26 cellular contexts compared by ENCODE assay signal in genomic region chr12:19322376-19322775, GRCh38.
DNase-seq lines count a peak whose midpoint lies in the region; ATAC-seq and TF ChIP-seq lines count a peak whose summit lies in the region.
"Had no signal": no experiment of that assay in that cellular context is flagged by ENCODE, and none has a peak within 500 bp of the region (broad histone marks: within the 10 kb centered on the region; RNA-seq: fewer than 3 reads in every experiment).

No MANE protein-coding gene starts in this region.

- no peak overlapping the region for H3K56ac ChIP-seq in mesendoderm (ENCODE audit: low read length)

- H4K5ac ChIP-seq in mesendoderm (ENCODE audit: low read length), result no peak overlapping the region

- H3K9ac ChIP-seq in mesendoderm (ENCODE audit: low read length), result no peak overlapping the region
- H3K9ac ChIP-seq: BLaER1 had no signal

- peaks cover 16% of the 10 kb centered on the region for H3K36me3 Mint-ChIP-seq in effector memory CD8-positive, alpha-beta T cell (ENCODE audit: insufficient read depth)
- H3K36me3 Mint-ChIP-seq: CD14-positive monocyte had no signal

- H3K4me2 ChIP-seq in mesendoderm (ENCODE audit: low read length), result no peak overlapping the region
- H3K4me2 ChIP-seq: BLaER1 had no signal

- DNase-seq in Right ventricle myocardium inferior (ENCODE audit: missing footprints) (no peak), cardiac septum (ENCODE audit: low spot score) (no peak), left ventricle myocardium inferior (no peak), left ventricle myocardium superior (no peak), mesendoderm (peak; percentile 27), testis (peak; percentile 72), NCI-H510A treated with DMSO at 0.1 percent for 48 hours (lab: John Stamatoyannopoulos, UW) (no peak)
- DNase-seq in effector memory CD8-positive, alpha-beta T cell, result no peak
- DNase-seq: ACHN; BE2C; C1 segment of cervical spinal cord; CD4-positive, alpha-beta memory T cell; CD4-positive, CD25-positive, alpha-beta regulatory T cell; CD8-positive, alpha-beta memory T cell; COR-L47; DMS 273 treated with DMSO at 0.1 percent for 48 hours; DMS153; DMS53; DMS79; DND-41; EL; GDM1 had no signal

- no peaks in the 10 kb centered on the region for H3K79me2 ChIP-seq in mesendoderm (ENCODE audit: control insufficient read depth, insufficient read depth, low read length)

- H3K36me3 ChIP-seq in left ventricle myocardium inferior, result peaks cover 41% of the 10 kb centered on the region
- H3K36me3 ChIP-seq in mesendoderm (ENCODE audit: control insufficient read depth, insufficient read depth, low read length), result no peaks in the 10 kb centered on the region
- H3K36me3 ChIP-seq in testis (ENCODE audit: low read depth, missing control alignments), result no peaks in the 10 kb centered on the region
- H3K36me3 ChIP-seq: BE2C had no signal

- H2BK5ac ChIP-seq in mesendoderm (ENCODE audit: low read length), result no peak overlapping the region

- H3K79me1 ChIP-seq in mesendoderm (ENCODE audit: low read length), result no peaks in the 10 kb centered on the region

- H3K18ac ChIP-seq in mesendoderm (ENCODE audit: low read length), result no peak overlapping the region

- TF ChIP-seq CTCF in left ventricle myocardium inferior (IDR thresholded peaks at IDR 0.05; ENCODE audit: borderline replicate concordance) (no peak), testis (IDR thresholded peaks at IDR 0.05) (no peak)

- H3K4me1 ChIP-seq in left ventricle myocardium inferior (peaks cover 14% of the 10 kb centered on the region), mesendoderm (ENCODE audit: control insufficient read depth, low read depth, low read length) (no peaks in the 10 kb centered on the region), testis (no peaks in the 10 kb centered on the region)
- H3K4me1 ChIP-seq: BE2C, BLaER1 had no signal

- H3K27ac ChIP-seq in left ventricle myocardium inferior (replicated peaks), result peak overlapping the region; percentile 1
- no peak overlapping the region for H3K27ac ChIP-seq in mesendoderm (ENCODE audit: low read depth, low read length)
- peak overlapping the region; percentile 2 to 75 for H3K27ac ChIP-seq in testis
- H3K27ac ChIP-seq: 22Rv1, BLaER1 had no signal

- H4K8ac ChIP-seq in mesendoderm (ENCODE audit: low read depth, low read length), result no peak overlapping the region

- no peak overlapping the region for H2BK120ac ChIP-seq in mesendoderm (ENCODE audit: low read depth, low read length)

- intact Hi-C loops in Right ventricle myocardium inferior (cut with DNase I) (no loop called here), cardiac septum (cut with DNase I) (no loop called here), left ventricle myocardium inferior (cut with micrococcal nuclease) (no loop called here), left ventricle myocardium superior (cut with micrococcal nuclease) (no loop called here), testis (cut with DNase I; ENCODE audit: low total_unique reads) (no loop called here)

- ATAC-seq in Right ventricle myocardium inferior (peak; percentile 50), left ventricle myocardium superior (no peak)
- no peak for ATAC-seq in effector memory CD8-positive, alpha-beta T cell (replicated peaks)
- ATAC-seq: GM12878 had no signal

- H3K27me3 Mint-ChIP-seq in effector memory CD8-positive, alpha-beta T cell, result no peaks in the 10 kb centered on the region
- H3K27me3 Mint-ChIP-seq: CD4-positive, alpha-beta memory T cell; CD4-positive, CD25-positive, alpha-beta regulatory T cell; CD8-positive, alpha-beta memory T cell had no signal

- no peaks in the 10 kb centered on the region for H3K27me3 ChIP-seq in left ventricle myocardium inferior (ENCODE audit: low read depth)
- no peaks in the 10 kb centered on the region for H3K27me3 ChIP-seq in mesendoderm (ENCODE audit: insufficient read depth, low read length, poor library complexity)
- no peaks in the 10 kb centered on the region for H3K27me3 ChIP-seq in testis
- H3K27me3 ChIP-seq: BE2C, BLaER1 had no signal

- no peaks in the 10 kb centered on the region for H3K9me3 Mint-ChIP-seq in effector memory CD8-positive, alpha-beta T cell

- TF ChIP-seq POLR2A in testis (IDR thresholded peaks at IDR 0.05), result no peak

- no peaks in the 10 kb centered on the region for H3K9me3 ChIP-seq in left ventricle myocardium inferior (replicated peaks)
- no peaks in the 10 kb centered on the region for H3K9me3 ChIP-seq in testis
- H3K9me3 ChIP-seq: BE2C had no signal

- H3K23ac ChIP-seq in mesendoderm (ENCODE audit: low read length), result no peak overlapping the region

- H3K4ac ChIP-seq in mesendoderm (ENCODE audit: low read depth, low read length), result no peak overlapping the region

- no peaks in the 10 kb centered on the region for H3K4me1 Mint-ChIP-seq in effector memory CD8-positive, alpha-beta T cell (ENCODE audit: low read depth in 2 of 2)
- H3K4me1 Mint-ChIP-seq: CD14-positive monocyte; CD4-positive, alpha-beta memory T cell; CD8-positive, alpha-beta memory T cell had no signal

- no peak overlapping the region for H3K27ac Mint-ChIP-seq in effector memory CD8-positive, alpha-beta T cell
- H3K27ac Mint-ChIP-seq: CD14-positive monocyte; CD4-positive, alpha-beta memory T cell; CD4-positive, CD25-positive, alpha-beta regulatory T cell; CD8-positive, alpha-beta memory T cell had no signal

- H3K4me3 ChIP-seq in left ventricle myocardium inferior (no peak overlapping the region), mesendoderm (ENCODE audit: low read length) (no peak overlapping the region), testis (no peak overlapping the region)
- H3K4me3 ChIP-seq: BLaER1, GM12878 had no signal

- H2BK15ac ChIP-seq in mesendoderm (replicated peaks; ENCODE audit: low read depth), result no peak overlapping the region

- no peak overlapping the region for H3K4me3 Mint-ChIP-seq in effector memory CD8-positive, alpha-beta T cell
- H3K4me3 Mint-ChIP-seq: CD14-positive monocyte; CD4-positive, alpha-beta memory T cell; CD4-positive, CD25-positive, alpha-beta regulatory T cell; CD8-positive, alpha-beta memory T cell had no signal

- WGBS in mesendoderm (ENCODE audit: extremely low coverage, insufficient coverage, low lambda C conversion rate), result no CpG with 5 or more reads among the region's 5 CpGs
- 68 to 79% methylated on average over 5 of the region's 5 CpGs for WGBS in testis, 2 donors

- H2AK5ac ChIP-seq in mesendoderm (ENCODE audit: low read length), result no peak overlapping the region

Comparison
In these comparisons a context has a peak if more than half of its experiments do, and no peak if none do; other contexts are left out.
1. DNase-seq: peak in mesendoderm (single experiment) and testis (single experiment); none in Right ventricle myocardium inferior (single experiment), cardiac septum (single experiment), left ventricle myocardium inferior (single experiment), left ventricle myocardium superior (single experiment), NCI-H510A treated with DMSO at 0.1 percent for 48 hours (single experiment) and effector memory CD8-positive, alpha-beta T cell (0 of 3).